8 cellular contexts compared by ENCODE assay signal in genomic region chr20:33291830-33292355, GRCh38. TPM values are rescaled to one million over a fixed set of nuclear protein-coding genes. Genes with fewer than 3 reads are reported as not detected.
A peak's percentile ranks its signal among the peaks of the same experiment; 100 is the strongest.
DNase-seq lines count a peak whose midpoint lies in the region; ATAC-seq, FAIRE-seq and TF ChIP-seq lines count a peak whose summit lies in the region.

No MANE protein-coding gene starts in this region.

- no peaks in the 10 kb centered on the region for H3K9me3 Mint-ChIP-seq in activated T-cell treated with anti-CD3 and anti-CD28 coated beads, Interleukin-2, amount 50 U/mL, for 4 hours
- H3K9me3 Mint-ChIP-seq in progenitor cell of endocrine pancreas (ENCODE audit: low read depth), result no peaks in the 10 kb centered on the region

- peak; percentile 69 for FAIRE-seq in GM12891 (lab: Jason Lieb, UNC)

- CTCF ChIA-PET in A673 (lab: Charles Lee), result interaction anchor here (0.7 kb wide), 1 partner anchor 76 kb away, joined by 4 read pairs; no protein-coding TSS in a partner anchor

- H3K27ac Mint-ChIP-seq in progenitor cell of endocrine pancreas, result peak overlapping the region; percentile 21

- no peak overlapping the region for H3K27ac ChIP-seq in A673 (ENCODE audit: low read depth, low read length, poor library complexity, severe bottlenecking)
- H3K27ac ChIP-seq in vagina, result no peak overlapping the region

- H3K27me3 Mint-ChIP-seq in activated T-cell treated with anti-CD3 and anti-CD28 coated beads, Interleukin-2, amount 50 U/mL, for 4 hours (ENCODE audit: low read depth), result peaks cover 5% of the 10 kb centered on the region
- peaks cover 41% of the 10 kb centered on the region for H3K27me3 Mint-ChIP-seq in progenitor cell of endocrine pancreas

- TF ChIP-seq CTCF in A673 (conservative IDR thresholded peaks at IDR 0.05; ENCODE audit: low read depth, low read length) (peak; percentile 99), fibroblast of pulmonary artery (IDR thresholded peaks at IDR 0.05; ENCODE audit: low read length, missing control alignments) (peak; percentile 99), progenitor cell of endocrine pancreas (IDR thresholded peaks at IDR 0.05; ENCODE audit: unreplicated experiment) (peak; percentile 98), vagina (IDR thresholded peaks at IDR 0.05) (peak in 2 of 3 experiments; percentile 10 to 56)

- no peak overlapping the region for H3K4me3 Mint-ChIP-seq in activated T-cell treated with anti-CD3 and anti-CD28 coated beads, Interleukin-2, amount 50 U/mL, for 4 hours
- H3K4me3 Mint-ChIP-seq in progenitor cell of endocrine pancreas (ENCODE audit: low read depth), result no peak overlapping the region

- peaks cover 59% of the 10 kb centered on the region for H3K27me3 ChIP-seq in A673 (replicated peaks; ENCODE audit: insufficient read depth, low read depth, low read length, poor library complexity)
- H3K27me3 ChIP-seq in vagina, result no peaks in the 10 kb centered on the region

- no peak overlapping the region for H3K4me3 ChIP-seq in A673 (ENCODE audit: low read depth, low read length, poor library complexity, severe bottlenecking)
- no peak overlapping the region for H3K4me3 ChIP-seq in fibroblast of pulmonary artery (replicated peaks; ENCODE audit: low read depth, low read length)
- no peak overlapping the region for H3K4me3 ChIP-seq in vagina

- POLR2A ChIA-PET in A673 (lab: Charles Lee; ENCODE audit: low non-redundant PET), result no interaction called here

- TF ChIP-seq POLR2A in GM12891 (IDR thresholded peaks at IDR 0.05; ENCODE audit: low read depth, low read length) (no peak), vagina (IDR thresholded peaks at IDR 0.05) (no peak)

- DNase-seq in A673 (ENCODE audit: low spot score), result peak; percentile 59
- peak; percentile 58 for DNase-seq in GM12891 (ENCODE audit: insufficient read length, low spot score)
- DNase-seq in NOMO-1 treated with DMSO at 0.1 percent for 48 hours (lab: John Stamatoyannopoulos, UW; ENCODE audit: unreplicated experiment), result peak; percentile 12
- DNase-seq in activated T-cell treated with anti-CD3 and anti-CD28 coated beads, Interleukin-2, amount 50 U/mL, for 4 hours, result peak; percentile 65
- peak; percentile 17 for DNase-seq in fibroblast of pulmonary artery (ENCODE audit: low read depth)
- peak; percentile 76 for DNase-seq in progenitor cell of endocrine pancreas (ENCODE audit: low spot score, unreplicated experiment)
- DNase-seq in vagina (ENCODE audit: extremely low spot score in 2 of 2), result no peak

- H3K9me3 ChIP-seq in A673 (ENCODE audit: low read depth, low read length, poor library complexity, severe bottlenecking), result no peaks in the 10 kb centered on the region
- no peaks in the 10 kb centered on the region for H3K9me3 ChIP-seq in vagina

- H3K36me3 Mint-ChIP-seq in activated T-cell treated with anti-CD3 and anti-CD28 coated beads, Interleukin-2, amount 50 U/mL, for 4 hours (ENCODE audit: insufficient read depth), result no peaks in the 10 kb centered on the region
- H3K36me3 Mint-ChIP-seq in progenitor cell of endocrine pancreas (ENCODE audit: insufficient read depth), result no peaks in the 10 kb centered on the region

- intact Hi-C loops in A673 (cut with micrococcal nuclease; ENCODE audit: unreplicated experiment), result loop anchor here (10.0 kb wide), 1 partner anchor 197 kb away; no protein-coding TSS in a partner anchor
- intact Hi-C loops in vagina (cut with DNase I), result loop anchor here (10.0 kb wide), 1 partner anchor 387 kb away; no protein-coding TSS in a partner anchor

- BruUV-seq in A673 (replicated peaks; lab: Mats Ljungman, UMichigan), result no TSS peak

- ATAC-seq in activated T-cell treated with anti-CD3 and anti-CD28 coated beads, Interleukin-2, amount 50 U/mL, for 4 hours, result peak; percentile 54 to 55
- ATAC-seq in GM19395 (IDR thresholded peaks at IDR 0.05; ENCODE audit: unreplicated experiment), result no peak

- H3K4me1 Mint-ChIP-seq in activated T-cell treated with anti-CD3 and anti-CD28 coated beads, Interleukin-2, amount 50 U/mL, for 4 hours (ENCODE audit: low read depth), result no peaks in the 10 kb centered on the region
- no peaks in the 10 kb centered on the region for H3K4me1 Mint-ChIP-seq in progenitor cell of endocrine pancreas (ENCODE audit: low read depth)

- H3K36me3 ChIP-seq in A673 (ENCODE audit: insufficient read depth, low read length, poor library complexity, severe bottlenecking) (no peaks in the 10 kb centered on the region), vagina (no peaks in the 10 kb centered on the region)

- H3K4me1 ChIP-seq in A673 (ENCODE audit: insufficient read depth, low read length, poor library complexity, severe bottlenecking) (no peaks in the 10 kb centered on the region), vagina (no peaks in the 10 kb centered on the region)

TF ChIP-seq in GM12891, 5 proteins besides CTCF, POLR2A, EP300 and RAD21:
- TF ChIP-seq POLR2AphosphoS5 (IDR thresholded peaks at IDR 0.05; ENCODE audit: low read depth, low read length), result no peak
- no peak for TF ChIP-seq PAX5 (IDR thresholded peaks at IDR 0.05; ENCODE audit: insufficient read depth, low read length, severe bottlenecking)
- no peak for TF ChIP-seq TAF1 (IDR thresholded peaks at IDR 0.05; ENCODE audit: low read depth, low read length)
- TF ChIP-seq SPI1 (IDR thresholded peaks at IDR 0.05; ENCODE audit: low read depth, low read length), result no peak
- no peak for TF ChIP-seq POU2F2 (IDR thresholded peaks at IDR 0.05; ENCODE audit: low read depth, low read length)

RNA-seq across cellular contexts. Expression of gene BPIFB1, which starts 8.9 kb away (rescaled TPM):
- total RNA-seq in A673 (2021) (not detected in 2 replicates), progenitor cell of endocrine pancreas (not detected in 2 replicates), vagina (not detected)
- not detected for polyA plus RNA-seq in GM12891 (2012; ENCODE audit: low read depth, missing spikeins)
- total RNA-seq in activated T-cell treated with anti-CD3 and anti-CD28 coated beads, Interleukin-2, amount 50 U/mL, for 4 hours, result not detected

RNA-seq across cellular contexts. Expression of gene BPIFA1, which starts 56.1 kb away (rescaled TPM):
- not detected in 2 replicates for total RNA-seq in A673 (2021)
- not detected for polyA plus RNA-seq in GM12891 (2012; ENCODE audit: low read depth, missing spikeins)
- not detected for total RNA-seq in activated T-cell treated with anti-CD3 and anti-CD28 coated beads, Interleukin-2, amount 50 U/mL, for 4 hours
- total RNA-seq in progenitor cell of endocrine pancreas, result not detected in 2 replicates
- not detected for total RNA-seq in vagina

Comparison
In these comparisons a context has a peak if more than half of its experiments do, and no peak if none do; other contexts are left out.
1. DNase-seq: peak in A673 (single experiment), GM12891 (single experiment), NOMO-1 treated with DMSO at 0.1 percent for 48 hours (single experiment), activated T-cell treated with anti-CD3 and anti-CD28 coated beads, Interleukin-2, amount 50 U/mL, for 4 hours (single experiment), fibroblast of pulmonary artery (single experiment) and progenitor cell of endocrine pancreas (single experiment); none in vagina (0 of 2).
2. CTCF ChIP-seq: peak in every context shown above with its lines; median percentile 99 in A673; 99 in fibroblast of pulmonary artery; 98 in progenitor cell of endocrine pancreas; 33 in vagina.